39 cellular contexts compared by ENCODE assay signal in the genomic region with DNA sequence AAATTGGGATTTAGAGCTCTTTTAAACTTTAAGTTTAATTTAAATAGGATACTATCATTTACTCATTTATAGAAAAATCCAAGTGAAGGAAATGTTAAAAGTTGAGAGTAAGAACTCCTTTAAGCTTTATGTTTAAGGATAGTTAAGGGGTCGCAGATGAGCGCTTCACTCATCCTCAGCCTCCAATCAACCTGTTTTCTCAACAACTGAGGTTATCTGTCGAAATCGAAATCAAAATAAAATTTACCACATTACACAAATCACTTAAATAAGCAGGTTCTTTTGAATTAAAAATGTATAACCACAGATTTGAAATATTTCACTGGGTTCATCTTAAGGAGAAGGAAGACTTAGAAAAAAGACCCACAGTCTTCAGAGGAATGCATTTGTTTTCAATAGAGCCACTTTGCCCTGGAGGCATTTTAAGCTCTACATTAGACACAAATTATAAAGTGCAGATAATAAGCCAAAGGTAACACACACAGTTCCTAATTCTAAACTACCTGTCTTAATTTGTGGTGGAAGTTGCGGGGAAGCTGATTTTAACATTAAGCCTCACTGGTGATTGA. TPM values are rescaled to one million over a fixed set of nuclear protein-coding genes. Genes with fewer than 3 reads are reported as not detected.
"Had no signal": no experiment of that assay in that cellular context is flagged by ENCODE, and none has a peak within 500 bp of the region (broad histone marks: within the 10 kb centered on the region; RNA-seq: fewer than 3 reads in every experiment).

No MANE protein-coding gene starts in this region.

- H3K27ac ChIP-seq: ascending aorta, cardiac muscle cell, VCaP had no signal

- H3K36me3 Mint-ChIP-seq: activated CD8-positive, alpha-beta memory T cell treated with anti-CD3 and anti-CD28 coated beads, Interleukin-2, amount 10 ng/mL, durations not matched to agents 7 days and 5 days; activated naive CD4-positive, alpha-beta T cell treated with anti-CD3 and anti-CD28 coated beads, Interleukin-2, amount 10 ng/mL, durations not matched to agents 7 days and 5 days; activated naive CD4-positive, alpha-beta T cell treated with anti-CD3 and anti-CD28 coated beads, Interleukin-2, amount 50 U/mL, for 24 hours; activated naive CD8-positive, alpha-beta T cell; brain; T-cell had no signal

- H3K4me1 Mint-ChIP-seq: activated B cell treated with CpG ODN at 0.5 μM for 24 hours; activated CD4-positive, alpha-beta memory T cell treated with anti-CD3 and anti-CD28 coated beads, Interleukin-2, amount 10 ng/mL, durations not matched to agents 7 days and 5 days; activated CD4-positive, alpha-beta T cell treated with anti-CD3 and anti-CD28 coated beads for 36 hours; activated CD4-positive, alpha-beta T cell treated with anti-CD3 and anti-CD28 coated beads, Interleukin-2, amount 10 ng/mL, durations not matched to agents 7 days and 5 days; activated CD8-positive, alpha-beta memory T cell treated with anti-CD3 and anti-CD28 coated beads, Interleukin-2, amount 10 ng/mL, durations not matched to agents 7 days and 5 days; activated naive CD4-positive, alpha-beta T cell treated with anti-CD3 and anti-CD28 coated beads, Interleukin-2, amount 10 ng/mL, durations not matched to agents 7 days and 5 days; activated naive CD4-positive, alpha-beta T cell treated with anti-CD3 and anti-CD28 coated beads, Interleukin-2, amount 50 U/mL, for 24 hours; activated naive CD8-positive, alpha-beta T cell treated with anti-CD3 and anti-CD28 coated beads, Interleukin-2, amount 10 ng/mL, durations not matched to agents 7 days and 5 days; activated naive CD8-positive, alpha-beta T cell treated with anti-CD3 and anti-CD28 coated beads, Interleukin-2, amount 50 U/mL, for 24 hours; brain; central memory CD8-positive, alpha-beta T cell had no signal

- H3K9me3 ChIP-seq: ascending aorta had no signal

- FAIRE-seq: bronchial epithelial cell, TTC549 had no signal

- H3K4me1 ChIP-seq: ascending aorta had no signal

- H3K36me3 ChIP-seq: ascending aorta, cardiac muscle cell had no signal

- H3K27me3 ChIP-seq: ascending aorta had no signal

- H3K4me3 ChIP-seq: ascending aorta, cardiac muscle cell had no signal

- ATAC-seq: activated CD4-positive, alpha-beta T cell treated with anti-CD3 and anti-CD28 coated beads for 36 hours; activated CD8-positive, alpha-beta memory T cell treated with anti-CD3 and anti-CD28 coated beads, Interleukin-2, amount 10 ng/mL, durations not matched to agents 7 days and 5 days; activated CD8-positive, alpha-beta T cell treated with anti-CD3 and anti-CD28 coated beads, Interleukin-2, amount 10 ng/mL, durations not matched to agents 7 days and 5 days; activated naive CD8-positive, alpha-beta T cell treated with anti-CD3 and anti-CD28 coated beads, Interleukin-2, amount 50 U/mL, for 24 hours; T-cell; T-helper 17 cell had no signal

- H3K9me3 Mint-ChIP-seq: activated B cell treated with CpG ODN at 0.5 μM for 24 hours; activated CD4-positive, alpha-beta memory T cell treated with anti-CD3 and anti-CD28 coated beads, Interleukin-2, amount 10 ng/mL, durations not matched to agents 7 days and 5 days; activated CD4-positive, alpha-beta T cell treated with anti-CD3 and anti-CD28 coated beads, Interleukin-2, amount 10 ng/mL, durations not matched to agents 7 days and 5 days; activated naive CD4-positive, alpha-beta T cell treated with anti-CD3 and anti-CD28 coated beads, Interleukin-2, amount 10 ng/mL, durations not matched to agents 7 days and 5 days; activated naive CD4-positive, alpha-beta T cell treated with anti-CD3 and anti-CD28 coated beads, Interleukin-2, amount 50 U/mL, for 24 hours; activated naive CD8-positive, alpha-beta T cell treated with anti-CD3 and anti-CD28 coated beads, Interleukin-2, amount 50 U/mL, for 24 hours; activated T-cell treated with anti-CD3 and anti-CD28 coated beads, Interleukin-2, amount 50 U/mL, for 24 hours; activated T-helper 2 cell treated with anti-CD3 and anti-CD28 coated beads, Interferon-gamma antibody, Interleukin-2, Interleukin-4, amounts not matched to agents 10 μg/mL and 5 μg/mL and 100 μg/mL, durations not matched to agents 14 hours and 24 hours and 36 hours; central memory CD8-positive, alpha-beta T cell; T-cell had no signal

- H3K27ac Mint-ChIP-seq: activated B cell treated with CpG ODN at 0.5 μM for 24 hours; activated CD4-positive, alpha-beta memory T cell treated with anti-CD3 and anti-CD28 coated beads, Interleukin-2, amount 10 ng/mL, durations not matched to agents 7 days and 5 days; activated CD4-positive, alpha-beta T cell treated with anti-CD3 and anti-CD28 coated beads for 36 hours; activated CD4-positive, alpha-beta T cell treated with anti-CD3 and anti-CD28 coated beads, Interleukin-2, amount 10 ng/mL, durations not matched to agents 7 days and 5 days; activated CD8-positive, alpha-beta memory T cell treated with anti-CD3 and anti-CD28 coated beads, Interleukin-2, amount 10 ng/mL, durations not matched to agents 7 days and 5 days; activated CD8-positive, alpha-beta T cell treated with anti-CD3 and anti-CD28 coated beads, Interleukin-2, amount 10 ng/mL, durations not matched to agents 7 days and 5 days; activated naive CD4-positive, alpha-beta T cell treated with anti-CD3 and anti-CD28 coated beads, Interleukin-2, amount 10 ng/mL, durations not matched to agents 7 days and 5 days; activated naive CD4-positive, alpha-beta T cell treated with anti-CD3 and anti-CD28 coated beads, Interleukin-2, amount 50 U/mL, for 24 hours; activated naive CD8-positive, alpha-beta T cell; activated naive CD8-positive, alpha-beta T cell treated with anti-CD3 and anti-CD28 coated beads, Interleukin-2, amount 10 ng/mL, durations not matched to agents 7 days and 5 days; activated naive CD8-positive, alpha-beta T cell treated with anti-CD3 and anti-CD28 coated beads, Interleukin-2, amount 50 U/mL, for 24 hours; activated T-cell treated with anti-CD3 and anti-CD28 coated beads, Interleukin-2, amount 50 U/mL, for 24 hours; activated T-helper 2 cell treated with anti-CD3 and anti-CD28 coated beads, Interferon-gamma antibody, Interleukin-2, Interleukin-4, amounts not matched to agents 10 μg/mL and 5 μg/mL and 100 μg/mL, durations not matched to agents 14 hours and 24 hours and 36 hours; brain; T-cell; T-helper 17 cell had no signal

- DNase-seq: activated B cell treated with CpG ODN at 0.5 μM for 24 hours; activated CD4-positive, alpha-beta memory T cell treated with anti-CD3 and anti-CD28 coated beads, Interleukin-2, amount 10 ng/mL, durations not matched to agents 7 days and 5 days; activated CD4-positive, alpha-beta T cell treated with anti-CD3 and anti-CD28 coated beads for 1 hour; activated CD4-positive, alpha-beta T cell treated with anti-CD3 and anti-CD28 coated beads for 36 hours; activated CD4-positive, alpha-beta T cell treated with anti-CD3 and anti-CD28 coated beads for 48 hours; activated CD4-positive, alpha-beta T cell treated with anti-CD3 and anti-CD28 coated beads, Interleukin-2, amount 10 ng/mL, durations not matched to agents 7 days and 5 days; activated CD4-positive, alpha-beta T cell treated with anti-CD3 and anti-CD28 coated beads, Interleukin-2, amount 50 U/mL, for 48 hours; activated CD8-positive, alpha-beta memory T cell treated with anti-CD3 and anti-CD28 coated beads for 24 hours; activated CD8-positive, alpha-beta memory T cell treated with anti-CD3 and anti-CD28 coated beads, Interleukin-2, amount 10 ng/mL, durations not matched to agents 7 days and 5 days; activated CD8-positive, alpha-beta memory T cell treated with anti-CD3 and anti-CD28 coated beads, Interleukin-2, amount 50 U/mL, for 48 hours; activated CD8-positive, alpha-beta T cell treated with anti-CD3 and anti-CD28 coated beads, Interleukin-2, amount 10 ng/mL, durations not matched to agents 7 days and 5 days; activated effector memory CD4-positive, alpha-beta T cell treated with Interleukin-2 at 50 U/mL for 16 hours; activated gamma-delta T cell; activated naive CD4-positive, alpha-beta T cell treated with anti-CD3 and anti-CD28 coated beads, Interleukin-2, amount 10 ng/mL, durations not matched to agents 7 days and 5 days; activated naive CD4-positive, alpha-beta T cell treated with Interleukin-2 at 50 U/mL for 16 hours; activated naive CD8-positive, alpha-beta T cell treated with anti-CD3 and anti-CD28 coated beads, Interleukin-2, amount 10 ng/mL, durations not matched to agents 7 days and 5 days; activated naive CD8-positive, alpha-beta T cell treated with anti-CD3 and anti-CD28 coated beads, Interleukin-2, amount 50 U/mL, for 24 hours; activated T-cell treated with anti-CD3 and anti-CD28 coated beads, Interleukin-2, amount 50 U/mL, for 24 hours; activated T-cell treated with anti-CD3 and anti-CD28 coated beads, Interleukin-2, amount 50 U/mL, for 48 hours; amygdala; anterior cingulate cortex; caudate nucleus; cerebellar nuclear complex; T-cell; T-helper 17 cell; T1000 had no signal

- H3K4me3 Mint-ChIP-seq: activated B cell treated with CpG ODN at 0.5 μM for 24 hours; activated CD4-positive, alpha-beta memory T cell treated with anti-CD3 and anti-CD28 coated beads, Interleukin-2, amount 10 ng/mL, durations not matched to agents 7 days and 5 days; activated CD4-positive, alpha-beta T cell treated with anti-CD3 and anti-CD28 coated beads for 36 hours; activated CD4-positive, alpha-beta T cell treated with anti-CD3 and anti-CD28 coated beads, Interleukin-2, amount 10 ng/mL, durations not matched to agents 7 days and 5 days; activated CD8-positive, alpha-beta memory T cell treated with anti-CD3 and anti-CD28 coated beads, Interleukin-2, amount 10 ng/mL, durations not matched to agents 7 days and 5 days; activated CD8-positive, alpha-beta T cell treated with anti-CD3 and anti-CD28 coated beads, Interleukin-2, amount 10 ng/mL, durations not matched to agents 7 days and 5 days; activated naive CD4-positive, alpha-beta T cell treated with anti-CD3 and anti-CD28 coated beads, Interleukin-2, amount 10 ng/mL, durations not matched to agents 7 days and 5 days; activated naive CD4-positive, alpha-beta T cell treated with anti-CD3 and anti-CD28 coated beads, Interleukin-2, amount 50 U/mL, for 24 hours; activated naive CD8-positive, alpha-beta T cell; activated naive CD8-positive, alpha-beta T cell treated with anti-CD3 and anti-CD28 coated beads, Interleukin-2, amount 10 ng/mL, durations not matched to agents 7 days and 5 days; activated naive CD8-positive, alpha-beta T cell treated with anti-CD3 and anti-CD28 coated beads, Interleukin-2, amount 50 U/mL, for 24 hours; activated T-cell treated with anti-CD3 and anti-CD28 coated beads, Interleukin-2, amount 50 U/mL, for 24 hours; brain; central memory CD8-positive, alpha-beta T cell; T-cell; T-helper 17 cell had no signal

RNA-seq across cellular contexts. Expression of gene PAX1, which starts 5.5 kb away (rescaled TPM):
- total RNA-seq: activated B cell treated with CpG ODN at 0.5 μM for 24 hours; activated CD4-positive, alpha-beta memory T cell treated with anti-CD3 and anti-CD28 coated beads, Interleukin-2, amount 10 ng/mL, durations not matched to agents 7 days and 5 days; activated CD4-positive, alpha-beta T cell treated with anti-CD3 and anti-CD28 coated beads for 36 hours; activated CD4-positive, alpha-beta T cell treated with anti-CD3 and anti-CD28 coated beads, Interleukin-2, amount 10 ng/mL, durations not matched to agents 7 days and 5 days; activated CD8-positive, alpha-beta memory T cell treated with anti-CD3 and anti-CD28 coated beads, Interleukin-2, amount 10 ng/mL, durations not matched to agents 7 days and 5 days; activated CD8-positive, alpha-beta T cell treated with anti-CD3 and anti-CD28 coated beads, Interleukin-2, amount 10 ng/mL, durations not matched to agents 7 days and 5 days; activated naive CD8-positive, alpha-beta T cell treated with anti-CD3 and anti-CD28 coated beads, Interleukin-2, amount 10 ng/mL, durations not matched to agents 7 days and 5 days; activated T-helper 2 cell treated with anti-CD3 and anti-CD28 coated beads, Interferon-gamma antibody, Interleukin-2, Interleukin-4, amounts not matched to agents 10 μg/mL and 5 μg/mL and 100 μg/mL, durations not matched to agents 14 hours and 24 hours and 36 hours; ascending aorta; bronchial epithelial cell; cardiac muscle cell; chondrocyte; T-cell; T-helper 1 cell treated with Interleukin-12 subunit alpha and Interleukin-12 subunit beta and Interleukin-4 antibody, amounts not matched to agents 30 ng/mL and 1 ng/mL, for 36 hours; T-helper 17 cell; T-helper 2 cell treated with Interferon-gamma antibody and Interleukin-4, amounts not matched to agents 100 ng/mL and 5 ng/mL, for 36 hours had no signal
- polyA plus RNA-seq: cardiac muscle cell had no signal
